19 cellular contexts compared by ENCODE assay signal in genomic region chr5:107472620-107473064, GRCh38.
A peak's percentile ranks its signal among the peaks of the same experiment; 100 is the strongest.
DNase-seq lines count a peak whose midpoint lies in the region; ATAC-seq, FAIRE-seq and TF ChIP-seq lines count a peak whose summit lies in the region.
"Had no signal": no experiment of that assay in that cellular context is flagged by ENCODE, and none has a peak within 500 bp of the region (broad histone marks: within the 10 kb centered on the region; RNA-seq: fewer than 3 reads in every experiment).

No MANE protein-coding gene starts in this region.

- H4K8ac ChIP-seq in IMR-90 (ENCODE audit: low read depth in 2 of 2, low read length in 2 of 2): no peak overlapping the region

- CTCF ChIA-PET in IMR-90 (lab: Yijun Ruan, JAX): interaction anchor here (1.4 kb wide), 1 partner anchor 18 kb away, joined by 3 read pairs; no protein-coding TSS in a partner anchor
- CTCF ChIA-PET in Panc1 (lab: Charles Lee): no interaction called here

- H2AK5ac ChIP-seq in IMR-90 (ENCODE audit: low read depth, low read length): no peak overlapping the region

- TF ChIP-seq CTCF in IMR-90 (conservative IDR thresholded peaks at IDR 0.05; ENCODE audit: low read depth, low read length) (no peak), Panc1 (IDR thresholded peaks at IDR 0.05) (no peak), keratinocyte (optimal IDR thresholded peaks at IDR 0.05 in 1 of 3, IDR thresholded peaks at IDR 0.05 in 1 of 3, conservative IDR thresholded peaks at IDR 0.05 in 1 of 3; ENCODE audit: extremely low read depth in 1 of 3, insufficient read depth in 2 of 3, low read length in 3 of 3) (no peak), kidney (IDR thresholded peaks at IDR 0.05; ENCODE audit: borderline replicate concordance, extremely low read depth, insufficient read depth) (no peak)

- H3K27ac ChIP-seq in IMR-90 (ENCODE audit: insufficient read depth, low read length) (no peak overlapping the region), Panc1 (ENCODE audit: low read length) (peak overlapping the region; percentile 31), keratinocyte (ENCODE audit: control insufficient read depth, insufficient read depth, low read length) (peak overlapping the region; percentile 63), kidney (ENCODE audit: low read depth in 2 of 2, low read length in 2 of 2) (no peak overlapping the region)
- H3K27ac ChIP-seq: BLaER1 treated with 17β-estradiol and CSF1 and Interleukin-3, amounts not matched to agents 10 nM and 100 nM; HL-60; neutrophil had no signal

- no peak overlapping the region for H3K27ac Mint-ChIP-seq in activated T-helper 17 cell treated with anti-CD3 and anti-CD28 coated beads, Interleukin-2, amount 50 U/mL, for 72 hours
- H3K27ac Mint-ChIP-seq: activated CD4-positive, alpha-beta memory T cell treated with anti-CD3 and anti-CD28 coated beads for 36 hours; mesothelial cell of epicardium had no signal

- DNase-seq in DMS53 (lab: John Stamatoyannopoulos, UW) (peak; percentile 71), IMR-90 (no peak), Panc1 (ENCODE audit: low read depth, low spot score) (no peak), keratinocyte (ENCODE audit: low read depth, low spot score) (no peak), kidney (no peak)
- DNase-seq: activated CD4-positive, alpha-beta memory T cell treated with anti-CD3 and anti-CD28 coated beads for 36 hours; central memory CD4-positive, alpha-beta T cell; DND-41; foreskin fibroblast; NCI-H1417 treated with DMSO at 0.1 percent for 48 hours; right cardiac atrium; substantia nigra had no signal

- H3K4me1 ChIP-seq in IMR-90 (ENCODE audit: control insufficient read depth, insufficient read depth, low read length): peaks cover 12% of the 10 kb centered on the region
- H3K4me1 ChIP-seq in Panc1 (ENCODE audit: control insufficient read depth, insufficient read depth, low read length): peaks cover 53% of the 10 kb centered on the region
- H3K4me1 ChIP-seq in keratinocyte (ENCODE audit: control insufficient read depth, extremely low read depth, insufficient read depth, low read length): peaks cover 76% of the 10 kb centered on the region
- peaks cover 3% of the 10 kb centered on the region in 2 donors for H3K4me1 ChIP-seq in kidney (ENCODE audit: control insufficient read depth in 1 of 2, insufficient read depth in 1 of 2, low read depth in 1 of 2, low read length in 2 of 2)

- H3K4me3 ChIP-seq in IMR-90 (ENCODE audit: insufficient read depth, low read depth, low read length): no peak overlapping the region
- H3K4me3 ChIP-seq in Panc1 (ENCODE audit: low read depth in 2 of 2, low read length in 2 of 2): no peak overlapping the region
- H3K4me3 ChIP-seq in keratinocyte (ENCODE audit: control insufficient read depth in 2 of 3, extremely low read depth in 1 of 3, insufficient read depth in 2 of 3, low read depth in 1 of 3, low read length in 3 of 3): no peak overlapping the region
- no peak overlapping the region for H3K4me3 ChIP-seq in kidney (ENCODE audit: low read length in 2 of 2)
- H3K4me3 ChIP-seq: BLaER1 treated with 17β-estradiol and CSF1 and Interleukin-3, amounts not matched to agents 10 nM and 100 nM had no signal

- no peaks in the 10 kb centered on the region for H3K36me3 Mint-ChIP-seq in activated T-helper 17 cell treated with anti-CD3 and anti-CD28 coated beads, Interleukin-2, amount 50 U/mL, for 72 hours (ENCODE audit: low read depth)
- H3K36me3 Mint-ChIP-seq: activated CD4-positive, alpha-beta memory T cell treated with anti-CD3 and anti-CD28 coated beads for 36 hours; mesothelial cell of epicardium had no signal

- no peak overlapping the region for H3K18ac ChIP-seq in IMR-90 (ENCODE audit: low read depth, low read length)

- no peak overlapping the region for H4K91ac ChIP-seq in IMR-90 (ENCODE audit: insufficient read depth, low read depth, low read length)

- H3K27me3 ChIP-seq in IMR-90 (ENCODE audit: control insufficient read depth, insufficient read depth, low read length) (no peaks in the 10 kb centered on the region), Panc1 (ENCODE audit: control insufficient read depth, insufficient read depth, low read length) (no peaks in the 10 kb centered on the region), keratinocyte (ENCODE audit: control insufficient read depth, extremely low read depth, insufficient read depth, low read length) (no peaks in the 10 kb centered on the region)
- H3K27me3 ChIP-seq: BLaER1 treated with 17β-estradiol and CSF1 and Interleukin-3, amounts not matched to agents 10 nM and 100 nM; neutrophil had no signal

- no peaks in the 10 kb centered on the region for H3K27me3 Mint-ChIP-seq in activated T-helper 17 cell treated with anti-CD3 and anti-CD28 coated beads, Interleukin-2, amount 50 U/mL, for 72 hours

- no peak overlapping the region for H3K4me3 Mint-ChIP-seq in activated T-helper 17 cell treated with anti-CD3 and anti-CD28 coated beads, Interleukin-2, amount 50 U/mL, for 72 hours
- H3K4me3 Mint-ChIP-seq: activated CD4-positive, alpha-beta memory T cell treated with anti-CD3 and anti-CD28 coated beads for 36 hours; mesothelial cell of epicardium had no signal

- H2BK15ac ChIP-seq in IMR-90 (ENCODE audit: low read depth, low read length): 0 out of 3 replicates have a peak overlapping the region, but pooled peaks have one; percentile 38

- FAIRE-seq in keratinocyte (lab: Jason Lieb, UNC): peak; percentile 79
- no peak for FAIRE-seq in kidney (lab: Jason Lieb, UNC)

- peaks cover 0 to 6% of the 10 kb centered on the region in 2 experiments; a peak in 1 of 4 replicates for H3K79me1 ChIP-seq in IMR-90 (ENCODE audit: low read depth in 1 of 2, low read length in 2 of 2)

- H3K23ac ChIP-seq in IMR-90 (ENCODE audit: low read depth, low read length): no peak overlapping the region

- H3K9me3 Mint-ChIP-seq in activated T-helper 17 cell treated with anti-CD3 and anti-CD28 coated beads, Interleukin-2, amount 50 U/mL, for 72 hours: no peaks in the 10 kb centered on the region
- H3K9me3 Mint-ChIP-seq: activated CD4-positive, alpha-beta memory T cell treated with anti-CD3 and anti-CD28 coated beads for 36 hours; mesothelial cell of epicardium had no signal

- H3K4me2 ChIP-seq in IMR-90 (ENCODE audit: low read depth, low read length): no peak overlapping the region
- peak overlapping the region; percentile 52 for H3K4me2 ChIP-seq in keratinocyte (ENCODE audit: control insufficient read depth, extremely low read depth, insufficient read depth, low read depth, low read length)
- H3K4me2 ChIP-seq: BLaER1 treated with 17β-estradiol and CSF1 and Interleukin-3, amounts not matched to agents 10 nM and 100 nM had no signal

- 83% methylated on average over 1 of the region's 2 CpGs; no CpG with 5 or more reads in 1 of the 2 experiments for WGBS in IMR-90 (ENCODE audit: extremely low coverage in 2 of 2, insufficient read length in 1 of 2), 2 experiments

- H3K14ac ChIP-seq in IMR-90 (replicated peaks; ENCODE audit: low read depth, low read length): peak overlapping the region; percentile 57; the same call in 1 of the 2 replicates

- H3K9ac ChIP-seq in IMR-90 (ENCODE audit: low read depth, low read length): no peak overlapping the region
- no peak overlapping the region for H3K9ac ChIP-seq in keratinocyte (ENCODE audit: control insufficient read depth, extremely low read depth, insufficient read depth, low read length)
- H3K9ac ChIP-seq in kidney (ENCODE audit: low read length in 2 of 2): no peak overlapping the region
- H3K9ac ChIP-seq: BLaER1 treated with 17β-estradiol and CSF1 and Interleukin-3, amounts not matched to agents 10 nM and 100 nM had no signal

- H3K56ac ChIP-seq in IMR-90 (ENCODE audit: extremely low read depth, insufficient read depth, low read length): no peak overlapping the region

- TF ChIP-seq POLR2A in IMR-90 (IDR thresholded peaks at IDR 0.05; ENCODE audit: low read depth, low read length): no peak

- TF ChIP-seq RAD21 in IMR-90 (IDR thresholded peaks at IDR 0.05; ENCODE audit: low read length): no peak

- ATAC-seq in IMR-90 (ENCODE audit: low read depth) (no peak), Panc1 (peak; percentile 43), HG03095 (IDR thresholded peaks at IDR 0.05; ENCODE audit: unreplicated experiment) (no peak), GM18858 (IDR thresholded peaks at IDR 0.05; ENCODE audit: unreplicated experiment) (no peak)
- no peak for ATAC-seq in activated T-helper 17 cell treated with anti-CD3 and anti-CD28 coated beads, Interleukin-2, amount 50 U/mL, for 72 hours (replicated peaks)
- ATAC-seq: right cardiac atrium had no signal

- POLR2A ChIA-PET in IMR-90 (lab: Charles Lee; ENCODE audit: unreplicated experiment): no interaction called here
- POLR2A ChIA-PET in Panc1 (lab: Charles Lee): no interaction called here

- dilution Hi-C loops in IMR-90 (cut with HindIII; ENCODE audit: low sequenced_read_pairs, unreplicated experiment) (no loop called here), keratinocyte (cut with MboI; ENCODE audit: extremely low pct_ligation_motif_present, low sequenced_read_pairs) (no loop called here)

- H3K4me1 Mint-ChIP-seq in activated T-helper 17 cell treated with anti-CD3 and anti-CD28 coated beads, Interleukin-2, amount 50 U/mL, for 72 hours: no peaks in the 10 kb centered on the region

- intact Hi-C loops in IMR-90 (cut with micrococcal nuclease): no loop called here
- intact Hi-C loops in Panc1 (cut with micrococcal nuclease; ENCODE audit: unreplicated experiment): loop anchor here (10.0 kb wide), 1 partner anchor 192 kb away; no protein-coding TSS in a partner anchor
- intact Hi-C loops in kidney (cut with DNase I): no loop called here

- H3K36me3 ChIP-seq in IMR-90 (ENCODE audit: control insufficient read depth, insufficient read depth, low read length): no peaks in the 10 kb centered on the region
- H3K36me3 ChIP-seq in Panc1 (ENCODE audit: control insufficient read depth, insufficient read depth, low read length): no peaks in the 10 kb centered on the region
- H3K36me3 ChIP-seq in keratinocyte (ENCODE audit: control insufficient read depth in 2 of 2, extremely low read depth in 1 of 2, insufficient read depth in 2 of 2, low read length in 2 of 2): no peaks in the 10 kb centered on the region
- H3K36me3 ChIP-seq in kidney (ENCODE audit: control insufficient read depth in 1 of 2, insufficient read depth in 2 of 2, low read length in 2 of 2): no peaks in the 10 kb centered on the region
- H3K36me3 ChIP-seq: BLaER1 treated with 17β-estradiol and CSF1 and Interleukin-3, amounts not matched to agents 10 nM and 100 nM; neutrophil had no signal

- peaks cover under 1% of the 10 kb centered on the region for H3K79me2 ChIP-seq in keratinocyte (ENCODE audit: control insufficient read depth, insufficient read depth, low read length)

- H3K9me3 ChIP-seq in IMR-90 (ENCODE audit: control insufficient read depth, insufficient read depth, low read length) (no peaks in the 10 kb centered on the region), Panc1 (ENCODE audit: control insufficient read depth, insufficient read depth, low read depth, low read length) (no peaks in the 10 kb centered on the region), keratinocyte (ENCODE audit: control insufficient read depth, low read depth, low read length) (no peaks in the 10 kb centered on the region), kidney (ENCODE audit: control insufficient read depth in 1 of 2, low read length in 2 of 2) (no peaks in the 10 kb centered on the region)
- H3K9me3 ChIP-seq: BLaER1 treated with 17β-estradiol and CSF1 and Interleukin-3, amounts not matched to agents 10 nM and 100 nM; neutrophil had no signal

- H2BK20ac ChIP-seq in IMR-90 (ENCODE audit: low read depth, low read length): no peak overlapping the region

- H3K4ac ChIP-seq in IMR-90 (ENCODE audit: low read depth, low read length): no peak overlapping the region

- in situ Hi-C loops in IMR-90 (cut with MboI; ENCODE audit: low sequenced_read_pairs): no loop called here
- in situ Hi-C loops in Panc1 (cut with HindIII; ENCODE audit: low pct_unique_long_range_greater_than_20kb, low sequenced_read_pairs): no loop called here

- H2AK9ac ChIP-seq in IMR-90 (replicated peaks; ENCODE audit: low read depth, low read length, poor library complexity): no peak overlapping the region

- peak overlapping the region; percentile 35; the same call in 1 of the 2 replicates for H2BK120ac ChIP-seq in IMR-90 (ENCODE audit: low read depth, low read length)

- H2BK5ac ChIP-seq in IMR-90 (ENCODE audit: low read depth, low read length, poor library complexity, severe bottlenecking): no peak overlapping the region

- BruUV-seq in IMR-90 (replicated peaks; lab: Mats Ljungman, UMichigan) (no TSS peak), Panc1 (replicated peaks; lab: Mats Ljungman, UMichigan) (no TSS peak)

- H4K5ac ChIP-seq in IMR-90 (ENCODE audit: low read depth, low read length): no peak overlapping the region

- H2AFZ ChIP-seq in IMR-90 (replicated peaks; ENCODE audit: low read length, poor library complexity) (no peak overlapping the region), keratinocyte (ENCODE audit: control insufficient read depth, low read length) (no peak overlapping the region)

- H4K20me1 ChIP-seq in IMR-90 (ENCODE audit: insufficient read depth, low read length): no peaks in the 10 kb centered on the region; the same call in 1 of the 2 replicates
- no peaks in the 10 kb centered on the region for H4K20me1 ChIP-seq in keratinocyte (ENCODE audit: control insufficient read depth, extremely low read depth, insufficient read depth, low read length)
- H4K20me1 ChIP-seq: BLaER1 treated with 17β-estradiol and CSF1 and Interleukin-3, amounts not matched to agents 10 nM and 100 nM had no signal

- H3K9me1 ChIP-seq in IMR-90 (ENCODE audit: insufficient read depth, low read length): peaks cover 4% of the 10 kb centered on the region
- no peaks in the 10 kb centered on the region for H3K9me1 ChIP-seq in keratinocyte (ENCODE audit: control insufficient read depth, extremely low read depth, insufficient read depth, low read length)

Comparison
In these comparisons a context has a peak if more than half of its experiments do, and no peak if none do; other contexts are left out.
1. H3K27ac ChIP-seq: peak in Panc1 (single experiment) and keratinocyte (single experiment); none in IMR-90 (single experiment) and kidney (0 of 2).